20 cellular contexts compared by ENCODE assay signal in the genomic region with DNA sequence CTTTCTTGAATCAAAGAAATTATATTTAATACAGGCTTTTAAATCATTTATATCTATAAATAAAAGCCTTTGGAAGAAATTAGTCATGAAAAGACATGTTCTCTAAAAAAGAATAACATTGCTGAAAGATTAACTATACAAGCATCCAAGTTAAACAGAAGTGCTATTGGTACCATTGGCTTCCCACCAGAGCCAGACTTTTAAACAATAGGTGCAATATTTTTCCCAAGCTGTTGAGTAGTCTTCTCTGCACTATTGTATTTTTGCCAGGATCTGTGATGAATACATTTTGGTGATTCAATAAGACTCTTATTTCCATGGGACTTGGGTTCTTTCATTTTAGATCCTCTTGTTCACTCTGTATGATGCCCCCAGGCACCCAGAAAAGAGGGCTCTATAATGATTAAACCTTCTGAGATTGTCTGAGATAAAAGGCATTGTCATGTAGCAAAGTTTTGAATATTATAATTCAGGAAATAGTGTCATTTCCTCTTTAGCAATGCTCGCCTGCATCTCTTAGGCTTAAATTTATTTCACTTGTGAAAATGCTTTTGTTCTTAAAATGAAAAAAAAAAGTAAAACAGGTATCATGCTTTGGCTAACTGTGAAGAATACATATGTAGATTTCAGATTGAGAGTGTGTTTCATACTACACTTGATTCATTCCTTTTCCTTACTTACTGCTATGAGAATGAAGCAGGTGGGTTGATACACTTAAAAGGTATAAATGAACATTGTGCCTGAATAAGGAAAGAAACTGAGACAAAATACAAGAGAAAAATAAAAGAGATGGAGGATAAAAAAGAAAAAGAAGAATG.
DNase-seq lines count a peak whose midpoint lies in the region; ATAC-seq and TF ChIP-seq lines count a peak whose summit lies in the region.
"Had no signal": no experiment of that assay in that cellular context is flagged by ENCODE, and none has a peak within 500 bp of the region (broad histone marks: within the 10 kb centered on the region; RNA-seq: fewer than 3 reads in every experiment).

No MANE protein-coding gene starts in this region.

- H3K36me3 ChIP-seq in MM.1S (replicated peaks; ENCODE audit: insufficient read depth, low read length), result no peaks in the 10 kb centered on the region
- H3K36me3 ChIP-seq: prostate gland had no signal

- no peak overlapping the region for H3K9ac ChIP-seq in MM.1S (ENCODE audit: low read length)

- no peak for TF ChIP-seq CTCF in MM.1S (IDR thresholded peaks at IDR 0.05; ENCODE audit: low read length)
- no peak for TF ChIP-seq CTCF in epithelial cell of esophagus (IDR thresholded peaks at IDR 0.05; ENCODE audit: insufficient read depth, low read depth, low read length, missing control alignments)
- TF ChIP-seq CTCF in progenitor cell of endocrine pancreas (IDR thresholded peaks at IDR 0.05; ENCODE audit: unreplicated experiment), result no peak
- no peak for TF ChIP-seq CTCF in Calu3 (IDR thresholded peaks at IDR 0.05; ENCODE audit: unreplicated experiment)

- H3F3A ChIP-seq in MM.1S (ENCODE audit: insufficient read depth, low read length), result no peaks in the 10 kb centered on the region

- H3K9me3 Mint-ChIP-seq in activated CD4-positive, alpha-beta T cell treated with anti-CD3 and anti-CD28 coated beads for 36 hours (ENCODE audit: low read depth), result peaks cover 2% of the 10 kb centered on the region
- H3K9me3 Mint-ChIP-seq in progenitor cell of endocrine pancreas (ENCODE audit: low read depth) (no peaks in the 10 kb centered on the region), Calu3 (ENCODE audit: low read depth, unreplicated experiment) (no peaks in the 10 kb centered on the region)
- H3K9me3 Mint-ChIP-seq: activated T-helper 1 cell treated with anti-CD3 and anti-CD28 coated beads, Interleukin-12 subunit alpha, Interleukin-12 subunit beta, Interleukin-2, Interleukin-4 antibody, amounts not matched to agents 30 ng/mL and 10 ng/mL and 1 ng/mL, durations not matched to agents 14 hours and 24 hours and 36 hours; stimulated activated naive CD8-positive, alpha-beta T cell treated with anti-CD3 and anti-CD28 coated beads, Interleukin-15, amount 100 ng/mL, for 72 hours had no signal

- H3K4me1 ChIP-seq in MM.1S (ENCODE audit: low read length), result 0 out of 2 replicates have a peak, but pooled peaks cover 5% of the 10 kb centered on the region
- H3K4me1 ChIP-seq: A549, prostate gland had no signal

- POLR2A ChIA-PET in activated CD4-positive, alpha-beta T cell treated with anti-CD3 and anti-CD28 coated beads for 36 hours (lab: Charles Lee), result no interaction called here

- ATAC-seq in activated CD4-positive, alpha-beta T cell treated with anti-CD3 and anti-CD28 coated beads for 36 hours, result peak; percentile 89
- ATAC-seq: A549; esophagus mucosa; HepG2; natural killer cell treated with Interleukin-12 subunit alpha and Interleukin-12 subunit beta and Interleukin-15 and Interleukin-18, amount 100 ng/mL, for 72 hours; stimulated activated naive CD8-positive, alpha-beta T cell treated with anti-CD3 and anti-CD28 coated beads, Interleukin-15, amount 100 ng/mL, for 72 hours had no signal

- no peaks in the 10 kb centered on the region for H3K9me2 ChIP-seq in MM.1S (replicated peaks; ENCODE audit: insufficient read depth, low read length)

- no peaks in the 10 kb centered on the region for H3K79me2 ChIP-seq in MM.1S (ENCODE audit: low read length)

- peak overlapping the region; percentile 14; the same call in 1 of the 2 replicates for H3K4me2 ChIP-seq in MM.1S (ENCODE audit: low read depth, low read length)
- H3K4me2 ChIP-seq: A549 had no signal

- CTCF ChIA-PET in activated CD4-positive, alpha-beta T cell treated with anti-CD3 and anti-CD28 coated beads for 36 hours (lab: Charles Lee), result interaction anchor here (1.3 kb wide), 1 partner anchor 18 kb away, joined by 3 read pairs; no protein-coding TSS in a partner anchor
- CTCF ChIA-PET in Calu3 (lab: Charles Lee), result no interaction called here

- H3K27ac ChIP-seq in MM.1S (ENCODE audit: low read length), result 0 out of 2 replicates have a peak overlapping the region, but pooled peaks have one; percentile 5
- H3K27ac ChIP-seq: A549, prostate gland had no signal

- H2AFZ ChIP-seq in MM.1S (ENCODE audit: low read length), result no peak overlapping the region

- H3K4me1 Mint-ChIP-seq in activated CD4-positive, alpha-beta T cell treated with anti-CD3 and anti-CD28 coated beads for 36 hours, result peaks cover 12% of the 10 kb centered on the region
- peaks cover 10% of the 10 kb centered on the region for H3K4me1 Mint-ChIP-seq in progenitor cell of endocrine pancreas (ENCODE audit: low read depth)
- no peaks in the 10 kb centered on the region for H3K4me1 Mint-ChIP-seq in Calu3 (ENCODE audit: low read depth, unreplicated experiment)
- H3K4me1 Mint-ChIP-seq: stimulated activated naive CD8-positive, alpha-beta T cell treated with anti-CD3 and anti-CD28 coated beads, Interleukin-15, amount 100 ng/mL, for 72 hours had no signal

- intact Hi-C loops in activated CD4-positive, alpha-beta T cell treated with anti-CD3 and anti-CD28 coated beads for 36 hours (cut with DNase I, micrococcal nuclease), result loop anchor here (1.0 kb wide), 1 partner anchor 21 kb away; no protein-coding TSS in a partner anchor
- intact Hi-C loops in Calu3 (cut with micrococcal nuclease; ENCODE audit: unreplicated experiment), result no loop called here

- H3K27me3 Mint-ChIP-seq in activated CD4-positive, alpha-beta T cell treated with anti-CD3 and anti-CD28 coated beads for 36 hours, result peaks cover 2% of the 10 kb centered on the region
- H3K27me3 Mint-ChIP-seq in progenitor cell of endocrine pancreas (peaks cover 3% of the 10 kb centered on the region), Calu3 (ENCODE audit: unreplicated experiment) (no peaks in the 10 kb centered on the region)
- H3K27me3 Mint-ChIP-seq: natural killer cell treated with Interleukin-12 subunit alpha and Interleukin-12 subunit beta and Interleukin-15 and Interleukin-18, amount 100 ng/mL, for 72 hours; stimulated activated naive CD8-positive, alpha-beta T cell treated with anti-CD3 and anti-CD28 coated beads, Interleukin-15, amount 100 ng/mL, for 72 hours had no signal

- H3K4me3 Mint-ChIP-seq in activated CD4-positive, alpha-beta T cell treated with anti-CD3 and anti-CD28 coated beads for 36 hours, result no peak overlapping the region
- H3K4me3 Mint-ChIP-seq in progenitor cell of endocrine pancreas (ENCODE audit: low read depth) (no peak overlapping the region), Calu3 (ENCODE audit: low read depth, unreplicated experiment) (no peak overlapping the region)
- H3K4me3 Mint-ChIP-seq: activated T-helper 1 cell treated with anti-CD3 and anti-CD28 coated beads, Interleukin-12 subunit alpha, Interleukin-12 subunit beta, Interleukin-2, Interleukin-4 antibody, amounts not matched to agents 30 ng/mL and 10 ng/mL and 1 ng/mL, durations not matched to agents 14 hours and 24 hours and 36 hours; natural killer cell treated with Interleukin-12 subunit alpha and Interleukin-12 subunit beta and Interleukin-15 and Interleukin-18, amount 100 ng/mL, for 72 hours; stimulated activated naive CD8-positive, alpha-beta T cell treated with anti-CD3 and anti-CD28 coated beads, Interleukin-15, amount 100 ng/mL, for 72 hours had no signal

- no peaks in the 10 kb centered on the region for H3K9me3 ChIP-seq in MM.1S (replicated peaks; ENCODE audit: insufficient read depth, low read length)
- H3K9me3 ChIP-seq: A549, prostate gland had no signal

- BruUV-seq in Calu3 (replicated peaks; lab: Mats Ljungman, UMichigan), result no TSS peak

- H3K27ac Mint-ChIP-seq in activated CD4-positive, alpha-beta T cell treated with anti-CD3 and anti-CD28 coated beads for 36 hours, result peak overlapping the region; percentile 22
- H3K27ac Mint-ChIP-seq in progenitor cell of endocrine pancreas (peak overlapping the region; percentile 14), Calu3 (ENCODE audit: unreplicated experiment) (no peak overlapping the region)
- H3K27ac Mint-ChIP-seq: activated T-helper 1 cell treated with anti-CD3 and anti-CD28 coated beads, Interleukin-12 subunit alpha, Interleukin-12 subunit beta, Interleukin-2, Interleukin-4 antibody, amounts not matched to agents 30 ng/mL and 10 ng/mL and 1 ng/mL, durations not matched to agents 14 hours and 24 hours and 36 hours; natural killer cell treated with Interleukin-12 subunit alpha and Interleukin-12 subunit beta and Interleukin-15 and Interleukin-18, amount 100 ng/mL, for 72 hours had no signal

- H3K4me3 ChIP-seq in MM.1S (ENCODE audit: low read length), result no peak overlapping the region
- H3K4me3 ChIP-seq in epithelial cell of esophagus (ENCODE audit: low read length), result no peak overlapping the region
- H3K4me3 ChIP-seq: A549, prostate gland had no signal

- H4K20me1 ChIP-seq in MM.1S (ENCODE audit: insufficient read depth, low read length), result no peaks in the 10 kb centered on the region

- DNase-seq in activated CD4-positive, alpha-beta T cell treated with anti-CD3 and anti-CD28 coated beads for 36 hours, result no peak
- no peak for DNase-seq in activated CD4-positive, alpha-beta T cell treated with anti-CD3 and anti-CD28 coated beads for 1 hour
- peak; percentile 30 for DNase-seq in MM.1S
- peak; percentile 2 for DNase-seq in epithelial cell of esophagus (ENCODE audit: low read depth)
- DNase-seq in progenitor cell of endocrine pancreas (ENCODE audit: low spot score, unreplicated experiment), result no peak
- no peak for DNase-seq in A172 (ENCODE audit: low spot score)
- DNase-seq in inferior parietal cortex (ENCODE audit: extremely low spot score), result no peak
- DNase-seq in Calu3, result no peak
- DNase-seq: activated CD4-positive, alpha-beta T cell treated with anti-CD3 and anti-CD28 coated beads, Interleukin-2, amount 50 U/mL, for 48 hours; cortex of kidney; NCI-H2029; NCI-H526 treated with DMSO at 0.1 percent for 48 hours; stimulated activated CD4-positive, alpha-beta T cell treated with anti-CD3 and anti-CD28 coated beads, Interleukin-15, amount 100 ng/mL, for 24 hours; stimulated activated naive CD8-positive, alpha-beta T cell treated with anti-CD3 and anti-CD28 coated beads, Interleukin-15, amount 100 ng/mL, for 72 hours had no signal

- H3K36me3 Mint-ChIP-seq in activated CD4-positive, alpha-beta T cell treated with anti-CD3 and anti-CD28 coated beads for 36 hours (ENCODE audit: low read depth), result no peaks in the 10 kb centered on the region
- H3K36me3 Mint-ChIP-seq in progenitor cell of endocrine pancreas (ENCODE audit: insufficient read depth) (no peaks in the 10 kb centered on the region), Calu3 (ENCODE audit: insufficient read depth, unreplicated experiment) (no peaks in the 10 kb centered on the region)
- H3K36me3 Mint-ChIP-seq: natural killer cell treated with Interleukin-12 subunit alpha and Interleukin-12 subunit beta and Interleukin-15 and Interleukin-18, amount 100 ng/mL, for 72 hours had no signal

- no peaks in the 10 kb centered on the region for H3K27me3 ChIP-seq in MM.1S (replicated peaks; ENCODE audit: insufficient read depth, low read length)

Comparison
In these comparisons a context has a peak if more than half of its experiments do, and no peak if none do; other contexts are left out.
1. DNase-seq: peak in MM.1S (single experiment) and epithelial cell of esophagus (single experiment); none in activated CD4-positive, alpha-beta T cell treated with anti-CD3 and anti-CD28 coated beads for 36 hours (single experiment), activated CD4-positive, alpha-beta T cell treated with anti-CD3 and anti-CD28 coated beads for 1 hour (single experiment), progenitor cell of endocrine pancreas (single experiment), A172 (single experiment), inferior parietal cortex (single experiment) and Calu3 (single experiment).